1 cellular context compared by ENCODE assay signal in genomic region chr3:189806171-189806951, GRCh38.
TF ChIP-seq lines count a peak whose summit lies in the region.

No MANE protein-coding gene starts in this region.

TF ChIP-seq in HepG2, 621 proteins besides CTCF, POLR2A, EP300 and RAD21 (continued from another document):
- TF ChIP-seq CEBPZ (IDR thresholded peaks at IDR 0.05; ENCODE audit: low read length) (no peak), ZNF124 (CRISPR knock-in tag; IDR thresholded peaks at IDR 0.05) (no peak)
